In the genomic region with DNA sequence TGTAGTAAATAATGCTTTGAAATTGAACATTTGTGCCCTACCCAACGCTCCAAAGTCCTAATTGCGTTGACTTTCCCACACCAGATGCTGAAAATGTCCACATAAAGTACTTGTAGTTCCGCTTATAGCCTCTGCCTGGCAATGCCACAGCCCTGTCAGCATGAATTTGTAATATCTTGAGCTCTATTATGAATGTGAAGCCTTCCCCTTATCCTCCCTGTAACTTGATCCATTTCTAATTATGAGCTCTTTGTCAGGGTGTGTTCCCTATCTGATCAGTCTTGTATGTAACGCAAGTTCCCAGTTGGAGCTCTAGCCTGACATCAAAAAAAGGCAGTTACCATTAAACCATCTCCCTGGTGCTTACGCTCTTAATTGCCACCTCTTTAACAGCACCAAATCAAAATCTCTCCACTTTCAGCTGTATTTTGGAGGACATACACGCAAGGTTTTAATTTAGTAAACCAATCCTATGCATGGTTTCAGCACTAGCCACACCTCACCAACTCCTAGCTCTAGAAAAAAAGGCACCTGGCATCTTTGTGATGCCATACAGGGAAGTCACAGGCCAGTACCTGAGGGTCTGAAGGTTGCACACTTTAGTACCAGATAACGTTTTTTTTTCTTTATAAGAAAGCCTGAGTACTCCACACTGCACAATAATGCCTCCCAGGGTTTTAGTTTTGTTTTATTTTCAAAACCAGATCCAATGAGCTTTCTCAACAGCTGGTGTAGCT, we compare ENCODE assay signal across 16 cellular contexts.
A peak's percentile ranks its signal among the peaks of the same experiment; 100 is the strongest.
DNase-seq lines count a peak whose midpoint lies in the region; ATAC-seq and TF ChIP-seq lines count a peak whose summit lies in the region.
"Had no signal": no experiment of that assay in that cellular context is flagged by ENCODE, and none has a peak within 500 bp of the region (broad histone marks: within the 10 kb centered on the region; RNA-seq: fewer than 3 reads in every experiment).

No MANE protein-coding gene starts in this region.

- DNase-seq in GM23338 (ENCODE audit: low spot score) (no peak), NCI-H146 treated with DMSO at 0.1 percent for 48 hours (lab: John Stamatoyannopoulos, UW; ENCODE audit: unreplicated experiment) (peak; percentile 95), NCI-H510A treated with DMSO at 0.1 percent for 48 hours (lab: John Stamatoyannopoulos, UW) (peak; percentile 80), left colon (no peak), substantia nigra (lab: John Stamatoyannopoulos, UW) (no peak), pons (ENCODE audit: low spot score) (no peak), superior temporal gyrus (ENCODE audit: extremely low spot score) (no peak)
- DNase-seq in stimulated activated CD4-positive, alpha-beta T cell treated with anti-CD3 and anti-CD28 coated beads, Interleukin-1b, Interleukin-23, amount 100 ng/mL, for 48 hours: no peak
- DNase-seq: activated CD8-positive, alpha-beta T cell treated with anti-CD3 and anti-CD28 coated beads, Interleukin-2, amount 10 ng/mL, durations not matched to agents 7 days and 5 days; left lung; naive thymus-derived CD4-positive, alpha-beta T cell; NCI-H226; WERI-Rb-1 had no signal

- H3K27ac ChIP-seq in GM23338 (ENCODE audit: low read depth) (no peak overlapping the region), substantia nigra (ENCODE audit: low read depth, low read length, poor library complexity, severe bottlenecking) (no peak overlapping the region)
- H3K27ac ChIP-seq: KMS-11, left lung, suprapubic skin, WERI-Rb-1 had no signal

- ATAC-seq in GM23338: no peak
- ATAC-seq in left colon: peak; percentile 93
- ATAC-seq: activated CD8-positive, alpha-beta T cell treated with anti-CD3 and anti-CD28 coated beads, Interleukin-2, amount 10 ng/mL, durations not matched to agents 7 days and 5 days; left lung; naive thymus-derived CD4-positive, alpha-beta T cell had no signal

- peak overlapping the region; percentile 4; the same call in 1 of the 2 replicates for H3K27ac Mint-ChIP-seq in GM23338
- H3K27ac Mint-ChIP-seq: activated CD8-positive, alpha-beta T cell treated with anti-CD3 and anti-CD28 coated beads, Interleukin-2, amount 10 ng/mL, durations not matched to agents 7 days and 5 days had no signal

- intact Hi-C loops in left colon (cut with DNase I, micrococcal nuclease): no loop called here

- no peak overlapping the region for H2AFZ ChIP-seq in GM23338

- no peaks in the 10 kb centered on the region for H4K20me1 ChIP-seq in GM23338 (replicated peaks; ENCODE audit: insufficient read depth)

- no peaks in the 10 kb centered on the region for H3K27me3 ChIP-seq in GM23338 (ENCODE audit: insufficient read depth)
- H3K27me3 ChIP-seq: left lung, suprapubic skin had no signal

- no peaks in the 10 kb centered on the region for H3K27me3 Mint-ChIP-seq in GM23338 (ENCODE audit: insufficient read depth, low read depth, poor library complexity)
- H3K27me3 Mint-ChIP-seq: naive thymus-derived CD4-positive, alpha-beta T cell had no signal

- no peaks in the 10 kb centered on the region for H3K4me1 ChIP-seq in GM23338 (ENCODE audit: insufficient read depth)
- H3K4me1 ChIP-seq: left lung, suprapubic skin had no signal

- H3K79me2 ChIP-seq in GM23338 (replicated peaks; ENCODE audit: insufficient read depth): no peaks in the 10 kb centered on the region

- H3K4me3 ChIP-seq in GM23338: no peak overlapping the region
- H3K4me3 ChIP-seq: left lung, suprapubic skin had no signal

- no peak for TF ChIP-seq CTCF in GM23338 (conservative IDR thresholded peaks at IDR 0.05; ENCODE audit: low read depth in 2 of 2)

- no peaks in the 10 kb centered on the region for H3K9me3 Mint-ChIP-seq in GM23338
- H3K9me3 Mint-ChIP-seq: activated T-helper 2 cell treated with anti-CD3 and anti-CD28 coated beads, Interferon-gamma antibody, Interleukin-2, Interleukin-4, amounts not matched to agents 10 μg/mL and 5 μg/mL and 100 μg/mL, durations not matched to agents 14 hours and 24 hours and 36 hours had no signal

- peaks cover 5% of the 10 kb centered on the region; the same call in 1 of the 2 replicates for H3K9me2 ChIP-seq in GM23338 (ENCODE audit: insufficient read depth)

- no peaks in the 10 kb centered on the region for H3F3A ChIP-seq in GM23338 (replicated peaks; ENCODE audit: low read depth)

- H3K4me2 ChIP-seq in GM23338: no peak overlapping the region
- H3K4me2 ChIP-seq: KMS-11 had no signal

- no peaks in the 10 kb centered on the region; the same call in 1 of the 3 replicates for H3K4me1 Mint-ChIP-seq in GM23338

- no peak overlapping the region for H3K4me3 Mint-ChIP-seq in GM23338
- H3K4me3 Mint-ChIP-seq: activated CD8-positive, alpha-beta T cell treated with anti-CD3 and anti-CD28 coated beads, Interleukin-2, amount 10 ng/mL, durations not matched to agents 7 days and 5 days; naive thymus-derived CD4-positive, alpha-beta T cell had no signal

- H3K36me3 ChIP-seq in GM23338 (ENCODE audit: insufficient read depth): no peaks in the 10 kb centered on the region

- H3K36me3 Mint-ChIP-seq in GM23338 (ENCODE audit: low read depth): peaks cover 11% of the 10 kb centered on the region

TF ChIP-seq in GM23338, 12 proteins besides CTCF, POLR2A, EP300 and RAD21 (continues in another document):
- TF ChIP-seq ZNF462 (CRISPR knock-in tag; IDR thresholded peaks at IDR 0.05) (no peak), EZH2phosphoT487 (IDR thresholded peaks at IDR 0.05; ENCODE audit: unreplicated experiment) (no peak), NANOG (IDR thresholded peaks at IDR 0.05; ENCODE audit: borderline replicate concordance) (no peak), STAT1 (IDR thresholded peaks at IDR 0.05; ENCODE audit: unreplicated experiment) (no peak), JUNB (IDR thresholded peaks at IDR 0.05; ENCODE audit: unreplicated experiment) (no peak), EZH2 (IDR thresholded peaks at IDR 0.05; ENCODE audit: low read depth, unreplicated experiment) (no peak)
- TF ChIP-seq, protein P1, sequence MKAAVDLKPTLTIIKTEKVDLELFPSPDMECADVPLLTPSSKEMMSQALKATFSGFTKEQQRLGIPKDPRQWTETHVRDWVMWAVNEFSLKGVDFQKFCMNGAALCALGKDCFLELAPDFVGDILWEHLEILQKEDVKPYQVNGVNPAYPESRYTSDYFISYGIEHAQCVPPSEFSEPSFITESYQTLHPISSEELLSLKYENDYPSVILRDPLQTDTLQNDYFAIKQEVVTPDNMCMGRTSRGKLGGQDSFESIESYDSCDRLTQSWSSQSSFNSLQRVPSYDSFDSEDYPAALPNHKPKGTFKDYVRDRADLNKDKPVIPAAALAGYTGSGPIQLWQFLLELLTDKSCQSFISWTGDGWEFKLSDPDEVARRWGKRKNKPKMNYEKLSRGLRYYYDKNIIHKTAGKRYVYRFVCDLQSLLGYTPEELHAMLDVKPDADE (IDR thresholded peaks at IDR 0.05): no peak

Comparison
In these comparisons a context has a peak if more than half of its experiments do, and no peak if none do; other contexts are left out.
1. DNase-seq: peak in NCI-H146 treated with DMSO at 0.1 percent for 48 hours (single experiment) and NCI-H510A treated with DMSO at 0.1 percent for 48 hours (single experiment); none in GM23338 (single experiment), left colon (0 of 2), substantia nigra (0 of 49), pons (single experiment), superior temporal gyrus (single experiment) and stimulated activated CD4-positive, alpha-beta T cell treated with anti-CD3 and anti-CD28 coated beads, Interleukin-1b, Interleukin-23, amount 100 ng/mL, for 48 hours (single experiment).